In genomic region chr20:37807901-37808751, GRCh38 we compare ENCODE assay signal across 16 cellular contexts.
DNase-seq lines count a peak whose midpoint lies in the region; ATAC-seq and TF ChIP-seq lines count a peak whose summit lies in the region.
"Had no signal": no experiment of that assay in that cellular context is flagged by ENCODE, and none has a peak within 500 bp of the region (broad histone marks: within the 10 kb centered on the region; RNA-seq: fewer than 3 reads in every experiment).

No MANE protein-coding gene starts in this region.

- no peak for TF ChIP-seq CTCF in Caco-2 (IDR thresholded peaks at IDR 0.05; ENCODE audit: insufficient read depth in 1 of 2, low read depth in 1 of 2, low read length in 1 of 2, severe bottlenecking in 1 of 2, unreplicated experiment in 1 of 2)

- CTCF ChIA-PET in Caco-2 (lab: Charles Lee), result no interaction called here

- H3K4me1 Mint-ChIP-seq in Caco-2 (ENCODE audit: low read depth, unreplicated experiment), result no peaks in the 10 kb centered on the region

- H3K36me3 ChIP-seq in Caco-2 (ENCODE audit: control insufficient read depth, insufficient read depth, low read length), result peaks cover 7% of the 10 kb centered on the region

- POLR2A ChIA-PET in Caco-2 (lab: Charles Lee), result no interaction called here

- no peak overlapping the region for H3K27ac Mint-ChIP-seq in Caco-2 (ENCODE audit: unreplicated experiment)
- H3K27ac Mint-ChIP-seq: activated naive CD4-positive, alpha-beta T cell treated with anti-CD3 and anti-CD28 coated beads for 36 hours had no signal

- H3K4me3 Mint-ChIP-seq in Caco-2 (ENCODE audit: unreplicated experiment), result no peak overlapping the region
- H3K4me3 Mint-ChIP-seq: activated naive CD4-positive, alpha-beta T cell treated with anti-CD3 and anti-CD28 coated beads for 36 hours had no signal

- H3K4me1 ChIP-seq in Caco-2, result no peaks in the 10 kb centered on the region

- peaks cover 14% of the 10 kb centered on the region for H3K36me3 Mint-ChIP-seq in Caco-2 (ENCODE audit: insufficient read depth, unreplicated experiment)

- H3K27ac ChIP-seq in angular gyrus (ENCODE audit: low read depth, low read length), result peak overlapping the region; percentile 84
- H3K27ac ChIP-seq in temporal lobe (ENCODE audit: low read depth, low read length), result peak overlapping the region; percentile 90
- H3K27ac ChIP-seq: 22Rv1 had no signal

- H3K27me3 ChIP-seq in Caco-2 (replicated peaks; ENCODE audit: control insufficient read depth, insufficient read depth, low read length), result no peaks in the 10 kb centered on the region

- H3K9me3 ChIP-seq in Caco-2, result no peaks in the 10 kb centered on the region

- DNase-seq in NOMO-1 treated with DMSO at 0.1 percent for 48 hours (lab: John Stamatoyannopoulos, UW; ENCODE audit: unreplicated experiment), result peak; percentile 44
- no peak for DNase-seq in NOMO-1 treated with dmso at 0.1 percent for 144 hours (lab: John Stamatoyannopoulos, UW; ENCODE audit: unreplicated experiment)
- no peak for DNase-seq in left lobe of liver (ENCODE audit: low spot score)
- no peak for DNase-seq in Caco-2
- DNase-seq: activated CD4-positive, alpha-beta T cell treated with anti-CD3 and anti-CD28 coated beads, Interleukin-2, amount 50 U/mL, for 4 hours; activated naive CD4-positive, alpha-beta T cell treated with anti-CD3 and anti-CD28 coated beads for 36 hours; activated T-cell treated with anti-CD3 and anti-CD28 coated beads, Interleukin-2, amount 50 U/mL, for 1 hour; HCEC 1CT; NCI-H1105 treated with DMSO at 0.1 percent for 48 hours had no signal

- no peak overlapping the region for H3K4me3 ChIP-seq in Caco-2 (ENCODE audit: low read depth, low read length)

- no peaks in the 10 kb centered on the region for H3K9me3 Mint-ChIP-seq in Caco-2 (ENCODE audit: unreplicated experiment)
- H3K9me3 Mint-ChIP-seq: activated naive CD4-positive, alpha-beta T cell treated with anti-CD3 and anti-CD28 coated beads for 36 hours; IgD-negative memory B cell had no signal

- peak; percentile 13 for ATAC-seq in left lobe of liver
- ATAC-seq in GM18909 (IDR thresholded peaks at IDR 0.05; ENCODE audit: poor library complexity, unreplicated experiment), result no peak
- no peak for ATAC-seq in GM21447 (IDR thresholded peaks at IDR 0.05; ENCODE audit: unreplicated experiment)
- ATAC-seq: SK-N-SH treated with all-trans-retinoic acid at 6 μM for 48 hours had no signal

- intact Hi-C loops in Caco-2 (cut with micrococcal nuclease; ENCODE audit: unreplicated experiment), result no loop called here

- H3K27me3 Mint-ChIP-seq in Caco-2 (ENCODE audit: insufficient read depth, unreplicated experiment), result no peaks in the 10 kb centered on the region
- H3K27me3 Mint-ChIP-seq: IgD-negative memory B cell had no signal

- BruUV-seq in Caco-2 (replicated peaks; lab: Mats Ljungman, UMichigan), result no TSS peak
